ENCODE assay signal across 8 cellular contexts in genomic region chr12:96047151-96047620, GRCh38. TPM values are rescaled to one million over a fixed set of nuclear protein-coding genes. Genes with fewer than 3 reads are reported as not detected.
DNase-seq lines count a peak whose midpoint lies in the region; ATAC-seq and TF ChIP-seq lines count a peak whose summit lies in the region.

No MANE protein-coding gene starts in this region.

- no peaks in the 10 kb centered on the region for H3K36me3 Mint-ChIP-seq in activated T-cell treated with anti-CD3 and anti-CD28 coated beads, Interleukin-2, amount 50 U/mL, for 4 hours (ENCODE audit: insufficient read depth)
- H3K36me3 Mint-ChIP-seq in effector memory CD8-positive, alpha-beta T cell (ENCODE audit: insufficient read depth) = no peaks in the 10 kb centered on the region

- intact Hi-C loops in transverse colon (cut with DNase I; ENCODE audit: low total_unique reads) = no loop called here
- intact Hi-C loops in tibial artery (cut with DNase I; ENCODE audit: low total_unique reads) = no loop called here

- peak; percentile 9 to 67 for ATAC-seq in activated T-cell treated with anti-CD3 and anti-CD28 coated beads, Interleukin-2, amount 50 U/mL, for 4 hours
- ATAC-seq in HG03432 (IDR thresholded peaks at IDR 0.05; ENCODE audit: unreplicated experiment) = peak; percentile 30
- no peak for ATAC-seq in effector memory CD8-positive, alpha-beta T cell (replicated peaks)

- H3K4me3 ChIP-seq in transverse colon (no peak overlapping the region), tibial artery (no peak overlapping the region)

- H3K9me3 ChIP-seq in transverse colon = no peaks in the 10 kb centered on the region
- no peaks in the 10 kb centered on the region for H3K9me3 ChIP-seq in tibial artery

- peak overlapping the region; percentile 31 for H3K4me3 Mint-ChIP-seq in activated T-cell treated with anti-CD3 and anti-CD28 coated beads, Interleukin-2, amount 50 U/mL, for 4 hours
- H3K4me3 Mint-ChIP-seq in effector memory CD8-positive, alpha-beta T cell = peak overlapping the region; percentile 3 to 25

- H3K27me3 ChIP-seq in transverse colon (no peaks in the 10 kb centered on the region), tibial artery (no peaks in the 10 kb centered on the region)

- H3K27ac Mint-ChIP-seq in effector memory CD8-positive, alpha-beta T cell = peak overlapping the region in 1 of 2 donors; percentile 77

- in situ Hi-C loops in transverse colon (cut with MboI; ENCODE audit: low pct_ligation_motif_present in 1 of 4, low pct_unique_long_range_greater_than_20kb in 1 of 4, low sequenced_read_pairs in 3 of 4) = no loop called here

- peaks cover 51% of the 10 kb centered on the region for H3K4me1 Mint-ChIP-seq in activated T-cell treated with anti-CD3 and anti-CD28 coated beads, Interleukin-2, amount 50 U/mL, for 4 hours (ENCODE audit: low read depth)
- H3K4me1 Mint-ChIP-seq in effector memory CD8-positive, alpha-beta T cell (ENCODE audit: low read depth in 2 of 2) = peaks cover 25 to 29% of the 10 kb centered on the region in 2 donors

- TF ChIP-seq CTCF in transverse colon (IDR thresholded peaks at IDR 0.05) = no peak
- no peak for TF ChIP-seq CTCF in tibial artery (IDR thresholded peaks at IDR 0.05)

- H3K4me1 ChIP-seq in transverse colon = peaks cover 0 to 19% (median 17%) of the 10 kb centered on the region in 4 donors
- peaks cover 0 to 18% (median 11%) of the 10 kb centered on the region in 4 donors for H3K4me1 ChIP-seq in tibial artery

- no peak for TF ChIP-seq POLR2A in transverse colon (IDR thresholded peaks at IDR 0.05)

- H3K27me3 Mint-ChIP-seq in activated T-cell treated with anti-CD3 and anti-CD28 coated beads, Interleukin-2, amount 50 U/mL, for 4 hours (ENCODE audit: low read depth) = no peaks in the 10 kb centered on the region
- no peaks in the 10 kb centered on the region for H3K27me3 Mint-ChIP-seq in effector memory CD8-positive, alpha-beta T cell

- no peak for TF ChIP-seq EP300 in transverse colon (IDR thresholded peaks at IDR 0.05; ENCODE audit: low read depth)

- WGBS in transverse colon (ENCODE audit: low coverage in 1 of 2), 2 donors = 44 to 50% methylated on average over 2 to 4 of the region's 4 CpGs

- H3K36me3 ChIP-seq in transverse colon (no peaks in the 10 kb centered on the region), tibial artery (no peaks in the 10 kb centered on the region)

- no peaks in the 10 kb centered on the region for H3K9me3 Mint-ChIP-seq in activated T-cell treated with anti-CD3 and anti-CD28 coated beads, Interleukin-2, amount 50 U/mL, for 4 hours
- peaks cover 0 to 4% of the 10 kb centered on the region in 2 donors for H3K9me3 Mint-ChIP-seq in effector memory CD8-positive, alpha-beta T cell

- H3K27ac ChIP-seq in transverse colon (peak overlapping the region; percentile 59 to 60 (median 60)), tibial artery (no peak overlapping the region)

- no peak for DNase-seq in activated T-cell treated with anti-CD3 and anti-CD28 coated beads, Interleukin-2, amount 50 U/mL, for 4 hours
- DNase-seq in activated T-cell treated with anti-CD3 and anti-CD28 coated beads for 4 hours (no peak), transverse colon (no peak), tibial artery (no peak), AG08396 (ENCODE audit: low spot score) (no peak), NCI-H774 (lab: John Stamatoyannopoulos, UW) (no peak)
- DNase-seq in effector memory CD8-positive, alpha-beta T cell = no peak

RNA-seq across cellular contexts. Expression of gene LTA4H, which starts 11.8 kb away (rescaled TPM):
- 10 to 100 TPM; 65.1 to 82.7 (median 78.7) TPM for total RNA-seq in activated T-cell treated with anti-CD3 and anti-CD28 coated beads, Interleukin-2, amount 50 U/mL, for 4 hours
- total RNA-seq in transverse colon = 10 to 100 TPM; 22.4 to 91.9 (median 63.6) TPM

RNA-seq across cellular contexts. Expression of gene HAL, which starts 51.0 kb away (rescaled TPM):
- total RNA-seq in activated T-cell treated with anti-CD3 and anti-CD28 coated beads, Interleukin-2, amount 50 U/mL, for 4 hours = 1 to 10 TPM; 1.1 to 1.3 (median 1.2) TPM
- 1 to 10 TPM in 3 of 4 donors, not detected in 1; 1.1 to 3.3 (median 2.6) TPM for total RNA-seq in transverse colon

Comparison
In these comparisons a context has a peak if more than half of its experiments do, and no peak if none do; other contexts are left out.
1. H3K27ac ChIP-seq: peak in transverse colon (4 of 4); none in tibial artery (0 of 2).